Comparison of ENCODE assay signal across 2 cellular contexts in genomic region chr6:12113190-12113578, GRCh38.
TF ChIP-seq lines count a peak whose summit lies in the region.

No MANE protein-coding gene starts in this region.

TF ChIP-seq in GM23338, 12 proteins besides CTCF, POLR2A, EP300 and RAD21:
- TF ChIP-seq ETS1 (IDR thresholded peaks at IDR 0.05) (no peak), JUNB (IDR thresholded peaks at IDR 0.05; ENCODE audit: unreplicated experiment) (no peak), CREB1 (CRISPR knock-in tag; IDR thresholded peaks at IDR 0.05; ENCODE audit: low read depth) (no peak), ZNF331 (CRISPR knock-in tag; IDR thresholded peaks at IDR 0.05; ENCODE audit: low read depth) (no peak), EZH2phosphoT487 (IDR thresholded peaks at IDR 0.05; ENCODE audit: unreplicated experiment) (no peak), STAT1 (IDR thresholded peaks at IDR 0.05; ENCODE audit: unreplicated experiment) (no peak), ZNF114 (CRISPR knock-in tag; IDR thresholded peaks at IDR 0.05) (no peak), NANOG (IDR thresholded peaks at IDR 0.05; ENCODE audit: borderline replicate concordance) (no peak), EZH2 (IDR thresholded peaks at IDR 0.05; ENCODE audit: low read depth, unreplicated experiment) (no peak), POLR2AphosphoS5 (IDR thresholded peaks at IDR 0.05; ENCODE audit: low read depth) (no peak)
- TF ChIP-seq, protein P1, sequence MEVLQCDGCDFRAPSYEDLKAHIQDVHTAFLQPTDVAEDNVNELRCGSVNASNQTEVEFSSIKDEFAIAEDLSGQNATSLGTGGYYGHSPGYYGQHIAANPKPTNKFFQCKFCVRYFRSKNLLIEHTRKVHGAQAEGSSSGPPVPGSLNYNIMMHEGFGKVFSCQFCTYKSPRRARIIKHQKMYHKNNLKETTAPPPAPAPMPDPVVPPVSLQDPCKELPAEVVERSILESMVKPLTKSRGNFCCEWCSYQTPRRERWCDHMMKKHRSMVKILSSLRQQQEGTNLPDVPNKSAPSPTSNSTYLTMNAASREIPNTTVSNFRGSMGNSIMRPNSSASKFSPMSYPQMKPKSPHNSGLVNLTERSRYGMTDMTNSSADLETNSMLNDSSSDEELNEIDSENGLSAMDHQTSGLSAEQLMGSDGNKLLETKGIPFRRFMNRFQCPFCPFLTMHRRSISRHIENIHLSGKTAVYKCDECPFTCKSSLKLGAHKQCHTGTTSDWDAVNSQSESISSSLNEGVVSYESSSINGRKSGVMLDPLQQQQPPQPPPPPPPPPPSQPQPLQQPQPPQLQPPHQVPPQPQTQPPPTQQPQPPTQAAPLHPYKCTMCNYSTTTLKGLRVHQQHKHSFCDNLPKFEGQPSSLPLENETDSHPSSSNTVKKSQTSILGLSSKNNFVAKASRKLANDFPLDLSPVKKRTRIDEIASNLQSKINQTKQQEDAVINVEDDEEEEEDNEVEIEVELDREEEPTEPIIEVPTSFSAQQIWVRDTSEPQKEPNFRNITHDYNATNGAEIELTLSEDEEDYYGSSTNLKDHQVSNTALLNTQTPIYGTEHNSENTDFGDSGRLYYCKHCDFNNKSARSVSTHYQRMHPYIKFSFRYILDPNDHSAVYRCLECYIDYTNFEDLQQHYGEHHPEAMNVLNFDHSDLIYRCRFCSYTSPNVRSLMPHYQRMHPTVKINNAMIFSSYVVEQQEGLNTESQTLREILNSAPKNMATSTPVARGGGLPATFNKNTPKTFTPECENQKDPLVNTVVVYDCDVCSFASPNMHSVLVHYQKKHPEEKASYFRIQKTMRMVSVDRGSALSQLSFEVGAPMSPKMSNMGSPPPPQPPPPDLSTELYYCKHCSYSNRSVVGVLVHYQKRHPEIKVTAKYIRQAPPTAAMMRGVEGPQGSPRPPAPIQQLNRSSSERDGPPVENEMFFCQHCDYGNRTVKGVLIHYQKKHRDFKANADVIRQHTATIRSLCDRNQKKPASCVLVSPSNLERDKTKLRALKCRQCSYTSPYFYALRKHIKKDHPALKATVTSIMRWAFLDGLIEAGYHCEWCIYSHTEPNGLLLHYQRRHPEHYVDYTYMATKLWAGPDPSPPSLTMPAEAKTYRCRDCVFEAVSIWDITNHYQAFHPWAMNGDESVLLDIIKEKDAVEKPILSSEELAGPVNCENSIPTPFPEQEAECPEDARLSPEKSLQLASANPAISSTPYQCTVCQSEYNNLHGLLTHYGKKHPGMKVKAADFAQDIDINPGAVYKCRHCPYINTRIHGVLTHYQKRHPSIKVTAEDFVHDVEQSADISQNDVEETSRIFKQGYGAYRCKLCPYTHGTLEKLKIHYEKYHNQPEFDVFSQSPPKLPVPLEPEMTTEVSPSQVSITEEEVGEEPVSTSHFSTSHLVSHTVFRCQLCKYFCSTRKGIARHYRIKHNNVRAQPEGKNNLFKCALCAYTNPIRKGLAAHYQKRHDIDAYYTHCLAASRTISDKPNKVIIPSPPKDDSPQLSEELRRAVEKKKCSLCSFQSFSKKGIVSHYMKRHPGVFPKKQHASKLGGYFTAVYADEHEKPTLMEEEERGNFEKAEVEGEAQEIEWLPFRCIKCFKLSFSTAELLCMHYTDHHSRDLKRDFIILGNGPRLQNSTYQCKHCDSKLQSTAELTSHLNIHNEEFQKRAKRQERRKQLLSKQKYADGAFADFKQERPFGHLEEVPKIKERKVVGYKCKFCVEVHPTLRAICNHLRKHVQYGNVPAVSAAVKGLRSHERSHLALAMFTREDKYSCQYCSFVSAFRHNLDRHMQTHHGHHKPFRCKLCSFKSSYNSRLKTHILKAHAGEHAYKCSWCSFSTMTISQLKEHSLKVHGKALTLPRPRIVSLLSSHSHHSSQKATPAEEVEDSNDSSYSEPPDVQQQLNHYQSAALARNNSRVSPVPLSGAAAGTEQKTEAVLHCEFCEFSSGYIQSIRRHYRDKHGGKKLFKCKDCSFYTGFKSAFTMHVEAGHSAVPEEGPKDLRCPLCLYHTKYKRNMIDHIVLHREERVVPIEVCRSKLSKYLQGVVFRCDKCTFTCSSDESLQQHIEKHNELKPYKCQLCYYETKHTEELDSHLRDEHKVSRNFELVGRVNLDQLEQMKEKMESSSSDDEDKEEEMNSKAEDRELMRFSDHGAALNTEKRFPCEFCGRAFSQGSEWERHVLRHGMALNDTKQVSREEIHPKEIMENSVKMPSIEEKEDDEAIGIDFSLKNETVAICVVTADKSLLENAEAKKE (CRISPR knock-in tag; IDR thresholded peaks at IDR 0.05) = no peak
- TF ChIP-seq, protein P2, sequence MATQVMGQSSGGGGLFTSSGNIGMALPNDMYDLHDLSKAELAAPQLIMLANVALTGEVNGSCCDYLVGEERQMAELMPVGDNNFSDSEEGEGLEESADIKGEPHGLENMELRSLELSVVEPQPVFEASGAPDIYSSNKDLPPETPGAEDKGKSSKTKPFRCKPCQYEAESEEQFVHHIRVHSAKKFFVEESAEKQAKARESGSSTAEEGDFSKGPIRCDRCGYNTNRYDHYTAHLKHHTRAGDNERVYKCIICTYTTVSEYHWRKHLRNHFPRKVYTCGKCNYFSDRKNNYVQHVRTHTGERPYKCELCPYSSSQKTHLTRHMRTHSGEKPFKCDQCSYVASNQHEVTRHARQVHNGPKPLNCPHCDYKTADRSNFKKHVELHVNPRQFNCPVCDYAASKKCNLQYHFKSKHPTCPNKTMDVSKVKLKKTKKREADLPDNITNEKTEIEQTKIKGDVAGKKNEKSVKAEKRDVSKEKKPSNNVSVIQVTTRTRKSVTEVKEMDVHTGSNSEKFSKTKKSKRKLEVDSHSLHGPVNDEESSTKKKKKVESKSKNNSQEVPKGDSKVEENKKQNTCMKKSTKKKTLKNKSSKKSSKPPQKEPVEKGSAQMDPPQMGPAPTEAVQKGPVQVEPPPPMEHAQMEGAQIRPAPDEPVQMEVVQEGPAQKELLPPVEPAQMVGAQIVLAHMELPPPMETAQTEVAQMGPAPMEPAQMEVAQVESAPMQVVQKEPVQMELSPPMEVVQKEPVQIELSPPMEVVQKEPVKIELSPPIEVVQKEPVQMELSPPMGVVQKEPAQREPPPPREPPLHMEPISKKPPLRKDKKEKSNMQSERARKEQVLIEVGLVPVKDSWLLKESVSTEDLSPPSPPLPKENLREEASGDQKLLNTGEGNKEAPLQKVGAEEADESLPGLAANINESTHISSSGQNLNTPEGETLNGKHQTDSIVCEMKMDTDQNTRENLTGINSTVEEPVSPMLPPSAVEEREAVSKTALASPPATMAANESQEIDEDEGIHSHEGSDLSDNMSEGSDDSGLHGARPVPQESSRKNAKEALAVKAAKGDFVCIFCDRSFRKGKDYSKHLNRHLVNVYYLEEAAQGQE (IDR thresholded peaks at IDR 0.05; ENCODE audit: unreplicated experiment) = no peak
TF ChIP-seq in GM23338: peak in this region for 0.

TF ChIP-seq in WTC11, 78 proteins besides CTCF, POLR2A, EP300 and RAD21:
- TF ChIP-seq, protein P3, sequence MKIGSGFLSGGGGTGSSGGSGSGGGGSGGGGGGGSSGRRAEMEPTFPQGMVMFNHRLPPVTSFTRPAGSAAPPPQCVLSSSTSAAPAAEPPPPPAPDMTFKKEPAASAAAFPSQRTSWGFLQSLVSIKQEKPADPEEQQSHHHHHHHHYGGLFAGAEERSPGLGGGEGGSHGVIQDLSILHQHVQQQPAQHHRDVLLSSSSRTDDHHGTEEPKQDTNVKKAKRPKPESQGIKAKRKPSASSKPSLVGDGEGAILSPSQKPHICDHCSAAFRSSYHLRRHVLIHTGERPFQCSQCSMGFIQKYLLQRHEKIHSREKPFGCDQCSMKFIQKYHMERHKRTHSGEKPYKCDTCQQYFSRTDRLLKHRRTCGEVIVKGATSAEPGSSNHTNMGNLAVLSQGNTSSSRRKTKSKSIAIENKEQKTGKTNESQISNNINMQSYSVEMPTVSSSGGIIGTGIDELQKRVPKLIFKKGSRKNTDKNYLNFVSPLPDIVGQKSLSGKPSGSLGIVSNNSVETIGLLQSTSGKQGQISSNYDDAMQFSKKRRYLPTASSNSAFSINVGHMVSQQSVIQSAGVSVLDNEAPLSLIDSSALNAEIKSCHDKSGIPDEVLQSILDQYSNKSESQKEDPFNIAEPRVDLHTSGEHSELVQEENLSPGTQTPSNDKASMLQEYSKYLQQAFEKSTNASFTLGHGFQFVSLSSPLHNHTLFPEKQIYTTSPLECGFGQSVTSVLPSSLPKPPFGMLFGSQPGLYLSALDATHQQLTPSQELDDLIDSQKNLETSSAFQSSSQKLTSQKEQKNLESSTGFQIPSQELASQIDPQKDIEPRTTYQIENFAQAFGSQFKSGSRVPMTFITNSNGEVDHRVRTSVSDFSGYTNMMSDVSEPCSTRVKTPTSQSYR (CRISPR knock-in tag; IDR thresholded peaks at IDR 0.05) = no peak
- no peak for TF ChIP-seq E2F5 (CRISPR knock-in tag; IDR thresholded peaks at IDR 0.05)
